In the genomic region with DNA sequence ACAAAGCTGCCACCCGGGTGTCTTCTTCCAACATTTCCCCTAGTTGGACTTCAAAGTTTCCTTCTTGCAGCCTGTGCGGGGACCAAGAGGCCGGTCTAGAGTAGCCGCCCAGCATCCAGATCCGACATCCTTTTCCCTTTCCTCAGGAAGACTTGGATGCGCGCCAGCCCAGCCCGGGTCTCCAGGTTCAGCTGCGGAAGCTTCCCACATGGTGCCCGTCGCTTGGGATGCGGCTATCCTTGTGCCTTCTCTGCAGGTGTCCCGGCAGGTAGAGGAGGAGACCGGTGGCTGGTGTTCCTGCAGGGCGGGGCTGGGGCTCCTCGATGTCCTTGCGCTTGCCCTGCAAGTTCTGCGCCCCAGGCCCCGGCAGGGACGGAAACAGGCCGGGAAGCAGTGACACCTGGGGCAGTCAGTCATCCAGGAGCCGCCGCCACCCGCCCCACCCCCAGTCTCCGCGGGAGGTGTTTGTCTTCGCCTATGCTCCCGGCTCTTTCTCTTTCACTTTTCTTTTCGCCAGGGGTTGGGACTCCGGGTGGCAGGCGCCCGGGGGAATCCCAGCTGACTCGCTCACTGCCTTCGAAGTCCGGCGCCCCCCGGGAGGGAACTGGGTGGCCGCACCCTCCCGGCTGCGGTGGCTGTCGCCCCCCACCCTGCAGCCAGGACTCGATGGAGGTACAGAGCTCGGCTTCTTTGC, we compare ENCODE assay signal across 8 cellular contexts. TPM values are rescaled to one million over a fixed set of nuclear protein-coding genes. Genes with fewer than 3 reads are reported as not detected.
DNase-seq lines count a peak whose midpoint lies in the region; ATAC-seq and TF ChIP-seq lines count a peak whose summit lies in the region.

A gene with protein sequence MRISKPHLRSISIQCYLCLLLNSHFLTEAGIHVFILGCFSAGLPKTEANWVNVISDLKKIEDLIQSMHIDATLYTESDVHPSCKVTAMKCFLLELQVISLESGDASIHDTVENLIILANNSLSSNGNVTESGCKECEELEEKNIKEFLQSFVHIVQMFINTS (plus strand): TSS at position 507 of the 694 bp plus-strand sequence. CDS start 82,882 bp downstream, outside the sequence.

- in situ Hi-C loops in astrocyte of the spinal cord (cut with HindIII; ENCODE audit: low sequenced_read_pairs), result no loop called here

- peak within 1 kb of the TSS; percentile 84 for H3K4me3 ChIP-seq in astrocyte of the spinal cord (ENCODE audit: low read depth, low read length)
- H3K4me3 ChIP-seq in iPS-15b (ENCODE audit: low read depth, low read length), result peak within 1 kb of the TSS; percentile 63
- H3K4me3 ChIP-seq in skin epidermis, result peak within 1 kb of the TSS; percentile 62 to 88 (median 69)

- H3K4me1 ChIP-seq in iPS-15b (ENCODE audit: control insufficient read depth, insufficient read depth, low read length), result peaks cover 6% of the 10 kb centered on the region

- ATAC-seq in GM19324 (IDR thresholded peaks at IDR 0.05; ENCODE audit: low FRiP score, unreplicated experiment) (peak; percentile 70), HG03378 (IDR thresholded peaks at IDR 0.05; ENCODE audit: unreplicated experiment) (peak; percentile 52)

- peaks cover 0 to 19% (median 13%) of the 10 kb centered on the region in 3 donors for H3K27me3 Mint-ChIP-seq in CD14-positive monocyte (ENCODE audit: low read depth in 3 of 3)

- peak within 1 kb of the TSS; percentile 59 to 94 (median 83) for H3K27ac ChIP-seq in skin epidermis

- DNase-seq in CD14-positive monocyte (ENCODE audit: low spot score), result peak; percentile 56
- DNase-seq in T-helper 2 cell, result peak; percentile 12 to 70 (median 50)
- peak; percentile 77 for DNase-seq in astrocyte of the spinal cord (ENCODE audit: low read depth, low spot score)
- DNase-seq in NCI-H226, result no peak

- H3K36me3 Mint-ChIP-seq in CD14-positive monocyte, result peaks cover 4 to 6% of the 10 kb centered on the region in 2 donors

- intact Hi-C loops in CD14-positive monocyte (cut with micrococcal nuclease), result loop anchor here (5.0 to 10.0 kb wide), 4 partner anchors 49 to 414 kb away; a partner anchor contains a TSS

- peaks cover 43% of the 10 kb centered on the region for H3K4me1 Mint-ChIP-seq in CD14-positive monocyte

- peaks cover 32% of the 10 kb centered on the region for H3K27me3 ChIP-seq in iPS-15b (ENCODE audit: control insufficient read depth, insufficient read depth, low read length)

- no peak within 1 kb of the TSS for H3K9ac ChIP-seq in iPS-15b (ENCODE audit: low read depth, low read length)

- H3K27ac Mint-ChIP-seq in CD14-positive monocyte, result peak within 1 kb of the TSS; percentile 86 to 96 (median 94)

- TF ChIP-seq CTCF in CD14-positive monocyte (IDR thresholded peaks at IDR 0.05) (no peak), astrocyte of the spinal cord (IDR thresholded peaks at IDR 0.05; ENCODE audit: low read depth, low read length) (no peak)

- H3K9me3 ChIP-seq in iPS-15b (ENCODE audit: control insufficient read depth, insufficient read depth, low read length), result no peaks in the 10 kb centered on the region

- H3K4me3 Mint-ChIP-seq in CD14-positive monocyte, result peak within 1 kb of the TSS; percentile 98 to 99

- H3K9me3 Mint-ChIP-seq in CD14-positive monocyte, result peaks cover 0 to under 1% (median 0%) of the 10 kb centered on the region in 7 donors

- no peaks in the 10 kb centered on the region for H3K36me3 ChIP-seq in iPS-15b (ENCODE audit: control insufficient read depth, insufficient read depth, low read length)

RNA-seq across cellular contexts. Expression of the gene that starts here (rescaled TPM):
- polyA plus RNA-seq in CD14-positive monocyte, result 10 to 100 TPM; 22.1 to 25.7 TPM
